ENCODE assay signal across 8 cellular contexts in the genomic region with DNA sequence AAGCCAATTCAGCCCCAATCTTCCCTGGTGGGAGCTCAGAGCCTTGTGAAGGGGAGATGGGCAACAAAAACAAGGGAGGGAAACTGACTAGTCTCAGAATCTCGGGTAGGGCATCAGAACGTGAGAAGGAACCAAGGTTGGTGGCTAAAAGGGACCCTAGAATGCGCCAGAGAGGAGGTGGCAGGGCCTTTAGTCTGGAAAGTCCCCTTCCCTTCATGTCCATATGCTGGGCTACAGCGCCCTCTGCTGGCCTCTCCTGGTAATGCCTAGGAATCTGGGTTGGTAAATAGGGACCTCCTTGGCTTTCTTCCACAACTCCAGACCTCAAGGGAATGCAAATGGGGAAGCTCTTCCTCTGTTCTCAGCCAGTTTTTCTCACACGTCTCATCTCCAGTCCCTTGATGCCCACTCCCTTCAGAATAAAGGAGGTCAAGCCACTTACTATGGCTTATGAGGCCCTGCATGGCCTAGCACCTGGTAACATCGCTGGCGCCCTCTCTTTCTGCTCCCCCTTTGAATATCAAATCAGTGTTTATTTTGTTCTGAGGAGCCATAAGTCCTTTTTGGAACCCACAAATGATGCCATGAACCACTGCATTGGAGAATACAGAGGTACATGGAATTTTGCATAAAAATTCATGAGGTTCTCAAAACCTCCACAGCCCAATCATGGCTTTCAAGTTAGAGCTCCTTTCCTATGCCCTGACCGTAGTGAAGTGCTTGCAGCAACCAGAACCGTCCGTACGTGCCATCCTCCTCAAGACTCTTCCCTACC.
A peak's percentile ranks its signal among the peaks of the same experiment; 100 is the strongest.
DNase-seq lines count a peak whose midpoint lies in the region; ATAC-seq and TF ChIP-seq lines count a peak whose summit lies in the region.

No MANE protein-coding gene starts in this region.

- ATAC-seq in HG03025 (IDR thresholded peaks at IDR 0.05; ENCODE audit: low FRiP score, unreplicated experiment), result no peak

- DNase-seq in GM04504 (ENCODE audit: low read depth) (peak; percentile 79), HuH-7 (ENCODE audit: low spot score) (peak; percentile 92), epithelial cell of prostate (ENCODE audit: low read depth, low spot score) (no peak)
- peak; percentile 100 for DNase-seq in activated CD8-positive, alpha-beta memory T cell treated with anti-CD3 and anti-CD28 coated beads, Interleukin-2, amount 50 U/mL, for 48 hours
- DNase-seq in stimulated activated CD8-positive, alpha-beta memory T cell treated with anti-CD3 and anti-CD28 coated beads, Interleukin-4, amount 100 ng/mL, for 4 hours (ENCODE audit: low read depth in 2 of 2, low spot score in 1 of 2), result peak; percentile 81 to 98

- H3K27me3 ChIP-seq in OCI-LY1 (ENCODE audit: insufficient read depth, low read length) (no peaks in the 10 kb centered on the region), mucosa of rectum (ENCODE audit: control insufficient read depth in 2 of 2, insufficient read depth in 2 of 2, low read length in 2 of 2) (no peaks in the 10 kb centered on the region)

- peaks cover 9% of the 10 kb centered on the region for H3K79me2 ChIP-seq in OCI-LY1 (ENCODE audit: insufficient read depth, low read length)

- no peaks in the 10 kb centered on the region for H4K20me1 ChIP-seq in OCI-LY1 (ENCODE audit: insufficient read depth, low read length)

- H3K9ac ChIP-seq in OCI-LY1 (ENCODE audit: low read length) (peak overlapping the region; percentile 96), mucosa of rectum (ENCODE audit: low read depth in 1 of 2, low read length in 2 of 2) (peak overlapping the region; percentile 85 to 99)

- H3K36me3 ChIP-seq in OCI-LY1 (ENCODE audit: insufficient read depth, low read length) (peaks cover 62% of the 10 kb centered on the region), mucosa of rectum (ENCODE audit: control insufficient read depth in 2 of 2, insufficient read depth in 2 of 2, low read length in 2 of 2) (peaks cover 34 to 48% of the 10 kb centered on the region in 2 donors)

- H3K4me1 ChIP-seq in OCI-LY1 (ENCODE audit: insufficient read depth, low read length, severe bottlenecking), result peaks cover 29% of the 10 kb centered on the region
- peaks cover 31 to 33% of the 10 kb centered on the region in 2 donors for H3K4me1 ChIP-seq in mucosa of rectum (ENCODE audit: control insufficient read depth in 2 of 2, insufficient read depth in 2 of 2, low read length in 2 of 2)

- H3K4me2 ChIP-seq in OCI-LY1 (ENCODE audit: low read length), result peak overlapping the region; percentile 97

- no peak overlapping the region for H2AFZ ChIP-seq in OCI-LY1 (ENCODE audit: low read length)

- H3F3A ChIP-seq in OCI-LY1 (ENCODE audit: insufficient read depth, low read length), result peaks cover 9% of the 10 kb centered on the region; the same call in 1 of the 2 replicates

- H3K9me2 ChIP-seq in OCI-LY1 (ENCODE audit: low read depth, low read length), result no peaks in the 10 kb centered on the region

- peak overlapping the region; percentile 82 for H3K27ac ChIP-seq in OCI-LY1 (ENCODE audit: low read depth, low read length, poor library complexity, severe bottlenecking)
- H3K27ac ChIP-seq in epithelial cell of prostate, result peak overlapping the region; percentile 95
- H3K27ac ChIP-seq in mucosa of rectum (ENCODE audit: low read depth in 2 of 2, low read length in 2 of 2), result peak overlapping the region; percentile 93 to 97

- peak; percentile 97 for TF ChIP-seq CTCF in OCI-LY1 (IDR thresholded peaks at IDR 0.05; ENCODE audit: low read length)

- H3K9me3 ChIP-seq in OCI-LY1 (ENCODE audit: low read length), result no peaks in the 10 kb centered on the region
- no peaks in the 10 kb centered on the region for H3K9me3 ChIP-seq in mucosa of rectum (ENCODE audit: control insufficient read depth in 2 of 2, low read length in 2 of 2)

- peak overlapping the region; percentile 83 for H3K4me3 ChIP-seq in OCI-LY1 (ENCODE audit: low read depth, low read length, poor library complexity, severe bottlenecking)
- peak overlapping the region; percentile 76 to 100 for H3K4me3 ChIP-seq in mucosa of rectum (ENCODE audit: low read length in 2 of 2)
